Comparison of ENCODE assay signal across 1 cellular context in genomic region chr14:68341765-68342212, GRCh38.
A peak's percentile ranks its signal among the peaks of the same experiment; 100 is the strongest.
TF ChIP-seq lines count a peak whose summit lies in the region.

No MANE protein-coding gene starts in this region.

TF ChIP-seq in GM12878, 131 proteins besides CTCF, POLR2A, EP300 and RAD21 (continued from another document):
- TF ChIP-seq BCL3 (IDR thresholded peaks at IDR 0.05; ENCODE audit: borderline replicate concordance, insufficient read depth, low read depth, low read length, poor library complexity, severe bottlenecking) = peak; percentile 16
